Comparison of ENCODE assay signal across 38 cellular contexts in genomic region chr2:95721726-95722125, GRCh38.
"Had no signal": no experiment of that assay in that cellular context is flagged by ENCODE, and none has a peak within 500 bp of the region (broad histone marks: within the 10 kb centered on the region; RNA-seq: fewer than 3 reads in every experiment).

No MANE protein-coding gene starts in this region.

- H3K27me3 ChIP-seq: adrenal gland, ascending aorta, body of pancreas, brain microvascular endothelial cell, breast epithelium, cardiac muscle cell had no signal

- H3K9me3 ChIP-seq: adrenal gland, ascending aorta, body of pancreas, breast epithelium had no signal

- H3K36me3 ChIP-seq: adrenal gland, ascending aorta, brain microvascular endothelial cell, breast epithelium, cardiac muscle cell had no signal

- H3K9me3 Mint-ChIP-seq: activated naive CD4-positive, alpha-beta T cell treated with anti-CD3 and anti-CD28 coated beads for 36 hours; activated naive CD4-positive, alpha-beta T cell treated with anti-CD3 and anti-CD28 coated beads, Interleukin-2, amount 10 ng/mL, durations not matched to agents 7 days and 5 days; activated naive CD4-positive, alpha-beta T cell treated with anti-CD3 and anti-CD28 coated beads, Interleukin-2, amount 50 U/mL, for 24 hours; activated naive CD4-positive, alpha-beta T cell treated with anti-CD3 and anti-CD28 coated beads, Interleukin-2, amount 50 U/mL, for 72 hours; activated naive CD8-positive, alpha-beta T cell treated with anti-CD3 and anti-CD28 coated beads for 36 hours; activated naive CD8-positive, alpha-beta T cell treated with anti-CD3 and anti-CD28 coated beads, Interleukin-2, amount 10 ng/mL, durations not matched to agents 7 days and 5 days; activated naive CD8-positive, alpha-beta T cell treated with anti-CD3 and anti-CD28 coated beads, Interleukin-2, amount 50 U/mL, for 24 hours; activated T-cell treated with anti-CD3 and anti-CD28 coated beads, Interleukin-2, amount 50 U/mL, for 24 hours; activated T-cell treated with anti-CD3 and anti-CD28 coated beads, Interleukin-2, amount 50 U/mL, for 4 hours; activated T-cell treated with anti-CD3 and anti-CD28 coated beads, Interleukin-2, amount 50 U/mL, for 72 hours; activated T-helper 1 cell treated with anti-CD3 and anti-CD28 coated beads, Interleukin-12 subunit alpha, Interleukin-12 subunit beta, Interleukin-2, Interleukin-4 antibody, amounts not matched to agents 30 ng/mL and 10 ng/mL and 1 ng/mL, durations not matched to agents 14 hours and 24 hours and 36 hours; activated T-helper 17 cell treated with anti-CD3 and anti-CD28 coated beads, Interleukin-2, amount 50 U/mL, for 72 hours; activated T-helper 2 cell treated with anti-CD3 and anti-CD28 coated beads, Interferon-gamma antibody, Interleukin-2, Interleukin-4, amounts not matched to agents 10 μg/mL and 5 μg/mL and 100 μg/mL, durations not matched to agents 14 hours and 24 hours and 36 hours; central memory CD8-positive, alpha-beta T cell had no signal

- H3K4me3 ChIP-seq: adrenal gland, ascending aorta, body of pancreas, breast epithelium, cardiac muscle cell had no signal

- H3K27me3 Mint-ChIP-seq: activated naive CD8-positive, alpha-beta T cell; activated naive CD8-positive, alpha-beta T cell treated with anti-CD3 and anti-CD28 coated beads for 36 hours; activated naive CD8-positive, alpha-beta T cell treated with anti-CD3 and anti-CD28 coated beads, Interleukin-2, amount 50 U/mL, for 24 hours; activated T-cell treated with anti-CD3 and anti-CD28 coated beads, Interleukin-2, amount 50 U/mL, for 24 hours; activated T-helper 17 cell treated with anti-CD3 and anti-CD28 coated beads, Interleukin-2, amount 50 U/mL, for 72 hours had no signal

- H3K4me3 Mint-ChIP-seq: activated naive CD4-positive, alpha-beta T cell treated with anti-CD3 and anti-CD28 coated beads for 36 hours; activated naive CD4-positive, alpha-beta T cell treated with anti-CD3 and anti-CD28 coated beads, Interleukin-2, amount 10 ng/mL, durations not matched to agents 7 days and 5 days; activated naive CD4-positive, alpha-beta T cell treated with anti-CD3 and anti-CD28 coated beads, Interleukin-2, amount 50 U/mL, for 24 hours; activated naive CD8-positive, alpha-beta T cell; activated naive CD8-positive, alpha-beta T cell treated with anti-CD3 and anti-CD28 coated beads for 36 hours; activated naive CD8-positive, alpha-beta T cell treated with anti-CD3 and anti-CD28 coated beads, Interleukin-2, amount 10 ng/mL, durations not matched to agents 7 days and 5 days; activated naive CD8-positive, alpha-beta T cell treated with anti-CD3 and anti-CD28 coated beads, Interleukin-2, amount 50 U/mL, for 24 hours; activated T-cell treated with anti-CD3 and anti-CD28 coated beads, Interleukin-2, amount 50 U/mL, for 24 hours; activated T-cell treated with anti-CD3 and anti-CD28 coated beads, Interleukin-2, amount 50 U/mL, for 4 hours; activated T-cell treated with anti-CD3 and anti-CD28 coated beads, Interleukin-2, amount 50 U/mL, for 72 hours; activated T-helper 1 cell treated with anti-CD3 and anti-CD28 coated beads, Interleukin-12 subunit alpha, Interleukin-12 subunit beta, Interleukin-2, Interleukin-4 antibody, amounts not matched to agents 30 ng/mL and 10 ng/mL and 1 ng/mL, durations not matched to agents 14 hours and 24 hours and 36 hours; activated T-helper 17 cell treated with anti-CD3 and anti-CD28 coated beads, Interleukin-2, amount 50 U/mL, for 72 hours; brain; central memory CD8-positive, alpha-beta T cell had no signal

- DNase-seq: activated effector memory CD4-positive, alpha-beta T cell treated with anti-CD3 and anti-CD28 coated beads, Interleukin-2, amount 50 U/mL, for 16 hours; activated effector memory CD4-positive, alpha-beta T cell treated with Interleukin-2 at 50 U/mL for 16 hours; activated gamma-delta T cell; activated gamma-delta T cell treated with Interleukin-2 at 50 U/mL for 16 hours; activated naive CD4-positive, alpha-beta T cell; activated naive CD4-positive, alpha-beta T cell treated with anti-CD3 and anti-CD28 coated beads for 36 hours; activated naive CD4-positive, alpha-beta T cell treated with anti-CD3 and anti-CD28 coated beads, Interleukin-2, amount 10 ng/mL, durations not matched to agents 7 days and 5 days; activated naive CD4-positive, alpha-beta T cell treated with anti-CD3 and anti-CD28 coated beads, Interleukin-2, amount 50 U/mL, for 16 hours; activated naive CD4-positive, alpha-beta T cell treated with Interleukin-2 at 50 U/mL for 16 hours; activated naive CD8-positive, alpha-beta T cell treated with anti-CD3 and anti-CD28 coated beads for 36 hours; activated naive CD8-positive, alpha-beta T cell treated with anti-CD3 and anti-CD28 coated beads, Interleukin-2, amount 10 ng/mL, durations not matched to agents 7 days and 5 days; activated naive CD8-positive, alpha-beta T cell treated with anti-CD3 and anti-CD28 coated beads, Interleukin-2, amount 50 U/mL, for 24 hours; activated T-cell treated with anti-CD3 and anti-CD28 coated beads, Interleukin-2, amount 50 U/mL, for 1 hour; activated T-cell treated with anti-CD3 and anti-CD28 coated beads, Interleukin-2, amount 50 U/mL, for 24 hours; activated T-cell treated with anti-CD3 and anti-CD28 coated beads, Interleukin-2, amount 50 U/mL, for 4 hours; activated T-cell treated with anti-CD3 and anti-CD28 coated beads, Interleukin-2, amount 50 U/mL, for 48 hours; activated T-cell treated with anti-CD3 and anti-CD28 coated beads, Interleukin-2, amount 50 U/mL, for 72 hours; adrenal gland; amniotic stem cell; amygdala; anterior cingulate cortex; aorta; body of pancreas; brain microvascular endothelial cell; caudate nucleus; central memory CD4-positive, alpha-beta T cell; cerebellar nuclear complex had no signal

- H3K4me1 Mint-ChIP-seq: activated naive CD4-positive, alpha-beta T cell treated with anti-CD3 and anti-CD28 coated beads, Interleukin-2, amount 10 ng/mL, durations not matched to agents 7 days and 5 days; activated naive CD4-positive, alpha-beta T cell treated with anti-CD3 and anti-CD28 coated beads, Interleukin-2, amount 50 U/mL, for 24 hours; activated naive CD8-positive, alpha-beta T cell treated with anti-CD3 and anti-CD28 coated beads for 36 hours; activated naive CD8-positive, alpha-beta T cell treated with anti-CD3 and anti-CD28 coated beads, Interleukin-2, amount 10 ng/mL, durations not matched to agents 7 days and 5 days; activated naive CD8-positive, alpha-beta T cell treated with anti-CD3 and anti-CD28 coated beads, Interleukin-2, amount 50 U/mL, for 24 hours; activated T-helper 17 cell treated with anti-CD3 and anti-CD28 coated beads, Interleukin-2, amount 50 U/mL, for 72 hours; brain; central memory CD8-positive, alpha-beta T cell had no signal

- H3K27ac ChIP-seq: adrenal gland, ascending aorta, body of pancreas, brain microvascular endothelial cell, breast epithelium, cardiac muscle cell had no signal

- H3K4me1 ChIP-seq: adrenal gland, ascending aorta, body of pancreas, breast epithelium had no signal

- H3K27ac Mint-ChIP-seq: activated naive CD4-positive, alpha-beta T cell treated with anti-CD3 and anti-CD28 coated beads for 36 hours; activated naive CD4-positive, alpha-beta T cell treated with anti-CD3 and anti-CD28 coated beads, Interleukin-2, amount 10 ng/mL, durations not matched to agents 7 days and 5 days; activated naive CD4-positive, alpha-beta T cell treated with anti-CD3 and anti-CD28 coated beads, Interleukin-2, amount 50 U/mL, for 24 hours; activated naive CD4-positive, alpha-beta T cell treated with anti-CD3 and anti-CD28 coated beads, Interleukin-2, amount 50 U/mL, for 72 hours; activated naive CD8-positive, alpha-beta T cell; activated naive CD8-positive, alpha-beta T cell treated with anti-CD3 and anti-CD28 coated beads for 36 hours; activated naive CD8-positive, alpha-beta T cell treated with anti-CD3 and anti-CD28 coated beads, Interleukin-2, amount 10 ng/mL, durations not matched to agents 7 days and 5 days; activated naive CD8-positive, alpha-beta T cell treated with anti-CD3 and anti-CD28 coated beads, Interleukin-2, amount 50 U/mL, for 24 hours; activated T-cell treated with anti-CD3 and anti-CD28 coated beads, Interleukin-2, amount 50 U/mL, for 24 hours; activated T-cell treated with anti-CD3 and anti-CD28 coated beads, Interleukin-2, amount 50 U/mL, for 72 hours; activated T-helper 1 cell treated with anti-CD3 and anti-CD28 coated beads, Interleukin-12 subunit alpha, Interleukin-12 subunit beta, Interleukin-2, Interleukin-4 antibody, amounts not matched to agents 30 ng/mL and 10 ng/mL and 1 ng/mL, durations not matched to agents 14 hours and 24 hours and 36 hours; activated T-helper 17 cell treated with anti-CD3 and anti-CD28 coated beads, Interleukin-2, amount 50 U/mL, for 72 hours; activated T-helper 2 cell treated with anti-CD3 and anti-CD28 coated beads, Interferon-gamma antibody, Interleukin-2, Interleukin-4, amounts not matched to agents 10 μg/mL and 5 μg/mL and 100 μg/mL, durations not matched to agents 14 hours and 24 hours and 36 hours; brain had no signal

- H3K36me3 Mint-ChIP-seq: activated naive CD4-positive, alpha-beta T cell treated with anti-CD3 and anti-CD28 coated beads, Interleukin-2, amount 10 ng/mL, durations not matched to agents 7 days and 5 days; activated naive CD4-positive, alpha-beta T cell treated with anti-CD3 and anti-CD28 coated beads, Interleukin-2, amount 50 U/mL, for 24 hours; activated naive CD4-positive, alpha-beta T cell treated with anti-CD3 and anti-CD28 coated beads, Interleukin-2, amount 50 U/mL, for 72 hours; activated naive CD8-positive, alpha-beta T cell; activated naive CD8-positive, alpha-beta T cell treated with anti-CD3 and anti-CD28 coated beads for 36 hours; activated naive CD8-positive, alpha-beta T cell treated with anti-CD3 and anti-CD28 coated beads, Interleukin-2, amount 10 ng/mL, durations not matched to agents 7 days and 5 days; brain had no signal

- ATAC-seq: activated naive CD4-positive, alpha-beta T cell treated with anti-CD3 and anti-CD28 coated beads, Interleukin-2, amount 50 U/mL, for 72 hours; activated naive CD8-positive, alpha-beta T cell treated with anti-CD3 and anti-CD28 coated beads, Interleukin-2, amount 50 U/mL, for 24 hours; activated T-cell treated with anti-CD3 and anti-CD28 coated beads, Interleukin-2, amount 50 U/mL, for 4 hours; activated T-cell treated with anti-CD3 and anti-CD28 coated beads, Interleukin-2, amount 50 U/mL, for 72 hours; activated T-helper 17 cell treated with anti-CD3 and anti-CD28 coated beads, Interleukin-2, amount 50 U/mL, for 72 hours; body of pancreas had no signal
